In genomic region chr12:5434647-5434968, GRCh38 we compare ENCODE assay signal across 1 cellular context.
TF ChIP-seq lines count a peak whose summit lies in the region.

No MANE protein-coding gene starts in this region.

TF ChIP-seq in GM23338, 12 proteins besides CTCF, POLR2A, EP300 and RAD21 (continued from another document):
- no peak for TF ChIP-seq ZNF462 (CRISPR knock-in tag; IDR thresholded peaks at IDR 0.05)
- TF ChIP-seq STAT1 (IDR thresholded peaks at IDR 0.05; ENCODE audit: unreplicated experiment), result no peak
- TF ChIP-seq ZNF114 (CRISPR knock-in tag; IDR thresholded peaks at IDR 0.05), result no peak
- no peak for TF ChIP-seq EZH2 (IDR thresholded peaks at IDR 0.05; ENCODE audit: low read depth, unreplicated experiment)
- TF ChIP-seq JUNB (IDR thresholded peaks at IDR 0.05; ENCODE audit: unreplicated experiment), result no peak
- no peak for TF ChIP-seq POLR2AphosphoS5 (IDR thresholded peaks at IDR 0.05; ENCODE audit: low read depth)
